Comparison of ENCODE assay signal across 14 cellular contexts in the genomic region with DNA sequence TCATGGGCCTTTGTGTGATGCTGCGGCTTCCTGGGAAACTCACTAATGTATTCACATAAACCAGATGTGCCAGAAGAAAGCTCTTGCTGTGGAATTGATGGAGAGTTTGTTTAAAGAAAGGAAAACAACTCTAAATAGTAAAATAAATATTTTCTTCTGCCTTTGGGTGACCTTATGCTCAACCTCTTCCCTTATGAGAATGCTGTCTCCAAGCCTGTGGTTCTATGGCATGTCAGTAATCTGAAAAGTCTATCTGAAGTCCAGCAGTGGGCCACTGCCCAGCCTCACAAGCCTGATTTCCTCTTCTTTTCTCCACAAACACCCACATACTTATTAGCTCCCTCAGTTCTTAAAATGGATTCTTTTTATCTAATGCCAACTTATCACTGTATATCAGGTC. TPM values are rescaled to one million over a fixed set of nuclear protein-coding genes. Genes with fewer than 3 reads are reported as not detected.
DNase-seq lines count a peak whose midpoint lies in the region; ATAC-seq, FAIRE-seq and TF ChIP-seq lines count a peak whose summit lies in the region.
"Had no signal": no experiment of that assay in that cellular context is flagged by ENCODE, and none has a peak within 500 bp of the region (broad histone marks: within the 10 kb centered on the region; RNA-seq: fewer than 3 reads in every experiment).

No MANE protein-coding gene starts in this region.

- no peaks in the 10 kb centered on the region for H3K27me3 Mint-ChIP-seq in astrocyte (ENCODE audit: low read depth, unreplicated experiment)
- H3K27me3 Mint-ChIP-seq: activated CD4-positive, alpha-beta T cell treated with anti-CD3 and anti-CD28 coated beads, Interleukin-2, amount 10 ng/mL, durations not matched to agents 7 days and 5 days; stimulated activated naive B cell treated with anti-CD40 and anti-IgM and Interleukin-4, amounts not matched to agents 10 μg/mL and 1 μg/mL and 100 μg/mL, for 72 hours had no signal

- peak; percentile 59 for FAIRE-seq in astrocyte (lab: Jason Lieb, UNC)
- FAIRE-seq in kidney (lab: Jason Lieb, UNC), result no peak
- FAIRE-seq: G401.6 had no signal

- H3K27ac ChIP-seq in astrocyte (ENCODE audit: low read depth, low read length), result peak overlapping the region; percentile 45
- H3K27ac ChIP-seq in kidney (ENCODE audit: low read depth in 2 of 2, low read length in 2 of 2), result peak overlapping the region; percentile 5 to 28
- no peak overlapping the region for H3K27ac ChIP-seq in spleen

- 92 to 100% (median 93%) methylated on average over 1 of the region's 1 CpG for WGBS in spleen, 5 donors

- H3K36me3 Mint-ChIP-seq in astrocyte (ENCODE audit: low read depth, unreplicated experiment), result no peaks in the 10 kb centered on the region
- H3K36me3 Mint-ChIP-seq in stimulated activated effector memory CD8-positive, alpha-beta T cell treated with anti-CD3 and anti-CD28 coated beads, Interleukin-12 subunit alpha, Interleukin-12 subunit beta, amount 100 ng/mL, for 72 hours, result no peaks in the 10 kb centered on the region
- H3K36me3 Mint-ChIP-seq: CD4-positive, CD25-positive, alpha-beta regulatory T cell; stimulated activated naive B cell treated with anti-CD40 and anti-IgM and Interleukin-4, amounts not matched to agents 10 μg/mL and 1 μg/mL and 100 μg/mL, for 72 hours had no signal

- H3K4me1 ChIP-seq in astrocyte (ENCODE audit: insufficient read depth, low read length), result peaks cover 42% of the 10 kb centered on the region
- H3K4me1 ChIP-seq in kidney (ENCODE audit: control insufficient read depth in 1 of 2, insufficient read depth in 1 of 2, low read depth in 1 of 2, low read length in 2 of 2), result peaks cover 13 to 43% of the 10 kb centered on the region in 2 donors
- no peaks in the 10 kb centered on the region for H3K4me1 ChIP-seq in spleen
- H3K4me1 ChIP-seq: breast epithelium had no signal

- no peak for ATAC-seq in stimulated activated effector memory CD8-positive, alpha-beta T cell treated with anti-CD3 and anti-CD28 coated beads, Interleukin-12 subunit alpha, Interleukin-12 subunit beta, amount 100 ng/mL, for 72 hours
- no peak for ATAC-seq in GM21515 (IDR thresholded peaks at IDR 0.05; ENCODE audit: unreplicated experiment)
- ATAC-seq: stimulated activated naive B cell treated with anti-CD40 and anti-IgM and Interleukin-4, amounts not matched to agents 10 μg/mL and 1 μg/mL and 100 μg/mL, for 72 hours had no signal

- TF ChIP-seq CTCF in astrocyte (IDR thresholded peaks at IDR 0.05; ENCODE audit: insufficient read depth, low read depth, low read length) (no peak), kidney (IDR thresholded peaks at IDR 0.05; ENCODE audit: borderline replicate concordance, extremely low read depth, insufficient read depth) (no peak), spleen (IDR thresholded peaks at IDR 0.05 in 8 of 11, conservative IDR thresholded peaks at IDR 0.05 in 3 of 11) (no peak)

- peaks cover 61% of the 10 kb centered on the region for H3K4me1 Mint-ChIP-seq in astrocyte (ENCODE audit: low read depth, unreplicated experiment)
- H3K4me1 Mint-ChIP-seq in stimulated activated effector memory CD8-positive, alpha-beta T cell treated with anti-CD3 and anti-CD28 coated beads, Interleukin-12 subunit alpha, Interleukin-12 subunit beta, amount 100 ng/mL, for 72 hours, result no peaks in the 10 kb centered on the region
- H3K4me1 Mint-ChIP-seq: activated CD4-positive, alpha-beta T cell treated with anti-CD3 and anti-CD28 coated beads, Interleukin-2, amount 10 ng/mL, durations not matched to agents 7 days and 5 days; stimulated activated naive B cell treated with anti-CD40 and anti-IgM and Interleukin-4, amounts not matched to agents 10 μg/mL and 1 μg/mL and 100 μg/mL, for 72 hours had no signal

- H3K9ac ChIP-seq in astrocyte (ENCODE audit: low read length), result no peak overlapping the region
- H3K9ac ChIP-seq in kidney (ENCODE audit: low read length in 2 of 2), result no peak overlapping the region

- H4K20me1 ChIP-seq in astrocyte (ENCODE audit: insufficient read depth, low read length), result no peaks in the 10 kb centered on the region

- no peaks in the 10 kb centered on the region for H3K79me2 ChIP-seq in astrocyte (ENCODE audit: insufficient read depth, low read length)

- DNase-seq in GM03348 (ENCODE audit: low spot score), result peak; percentile 43
- DNase-seq in astrocyte (ENCODE audit: low read depth), result peak; percentile 88
- no peak for DNase-seq in kidney
- DNase-seq in stimulated activated effector memory CD8-positive, alpha-beta T cell treated with anti-CD3 and anti-CD28 coated beads, Interleukin-12 subunit alpha, Interleukin-12 subunit beta, amount 100 ng/mL, for 72 hours (ENCODE audit: low spot score in 2 of 2), result no peak
- no peak for DNase-seq in islet precursor cell
- DNase-seq in spleen, result no peak
- no peak for DNase-seq in DMS153 treated with DMSO at 0.1 percent for 48 hours (lab: John Stamatoyannopoulos, UW; ENCODE audit: unreplicated experiment)
- DNase-seq: activated CD4-positive, alpha-beta T cell treated with anti-CD3 and anti-CD28 coated beads, Interleukin-2, amount 10 ng/mL, durations not matched to agents 7 days and 5 days; CD4-positive, CD25-positive, alpha-beta regulatory T cell; stimulated activated naive B cell treated with anti-CD40 and anti-IgM and Interleukin-4, amounts not matched to agents 10 μg/mL and 1 μg/mL and 100 μg/mL, for 72 hours had no signal

- intact Hi-C loops in kidney (cut with DNase I), result no loop called here
- intact Hi-C loops in spleen (cut with DNase I; ENCODE audit: low total_unique reads), result no loop called here

- H3K27me3 ChIP-seq in astrocyte (ENCODE audit: insufficient read depth, low read length) (no peaks in the 10 kb centered on the region), spleen (replicated peaks in 1 of 7) (no peaks in the 10 kb centered on the region)
- H3K27me3 ChIP-seq: breast epithelium had no signal

- H3K27ac Mint-ChIP-seq in astrocyte (ENCODE audit: unreplicated experiment), result peak overlapping the region; percentile 71
- H3K27ac Mint-ChIP-seq in stimulated activated effector memory CD8-positive, alpha-beta T cell treated with anti-CD3 and anti-CD28 coated beads, Interleukin-12 subunit alpha, Interleukin-12 subunit beta, amount 100 ng/mL, for 72 hours, result peak overlapping the region; percentile 4
- H3K27ac Mint-ChIP-seq: activated CD4-positive, alpha-beta T cell treated with anti-CD3 and anti-CD28 coated beads, Interleukin-2, amount 10 ng/mL, durations not matched to agents 7 days and 5 days; stimulated activated naive B cell treated with anti-CD40 and anti-IgM and Interleukin-4, amounts not matched to agents 10 μg/mL and 1 μg/mL and 100 μg/mL, for 72 hours; T-helper 1 cell treated with Interleukin-12 subunit alpha and Interleukin-12 subunit beta and Interleukin-4 antibody, amounts not matched to agents 30 μg/mL and 1 μg/mL, for 36 hours had no signal

- H3K4me3 Mint-ChIP-seq in astrocyte (ENCODE audit: unreplicated experiment), result no peak overlapping the region
- H3K4me3 Mint-ChIP-seq in stimulated activated effector memory CD8-positive, alpha-beta T cell treated with anti-CD3 and anti-CD28 coated beads, Interleukin-12 subunit alpha, Interleukin-12 subunit beta, amount 100 ng/mL, for 72 hours, result no peak overlapping the region
- H3K4me3 Mint-ChIP-seq: activated CD4-positive, alpha-beta T cell treated with anti-CD3 and anti-CD28 coated beads, Interleukin-2, amount 10 ng/mL, durations not matched to agents 7 days and 5 days; CD4-positive, CD25-positive, alpha-beta regulatory T cell; stimulated activated naive B cell treated with anti-CD40 and anti-IgM and Interleukin-4, amounts not matched to agents 10 μg/mL and 1 μg/mL and 100 μg/mL, for 72 hours; T-helper 1 cell treated with Interleukin-12 subunit alpha and Interleukin-12 subunit beta and Interleukin-4 antibody, amounts not matched to agents 30 μg/mL and 1 μg/mL, for 36 hours had no signal

- H3K4me2 ChIP-seq in astrocyte (ENCODE audit: low read length), result peak overlapping the region; percentile 33

- no peak overlapping the region for H2AFZ ChIP-seq in astrocyte (ENCODE audit: low read depth, low read length)

- H3K36me3 ChIP-seq in astrocyte (ENCODE audit: insufficient read depth, low read length) (no peaks in the 10 kb centered on the region), kidney (ENCODE audit: control insufficient read depth in 1 of 2, insufficient read depth in 2 of 2, low read length in 2 of 2) (no peaks in the 10 kb centered on the region), spleen (no peaks in the 10 kb centered on the region)
- H3K36me3 ChIP-seq: breast epithelium had no signal

- no peak overlapping the region for H3K4me3 ChIP-seq in astrocyte (ENCODE audit: insufficient read depth, low read depth, low read length)
- no peak overlapping the region for H3K4me3 ChIP-seq in kidney (ENCODE audit: low read length in 2 of 2)
- no peak overlapping the region for H3K4me3 ChIP-seq in spleen
- H3K4me3 ChIP-seq: breast epithelium had no signal

- H3K9me3 ChIP-seq in astrocyte (ENCODE audit: insufficient read depth, low read depth, low read length) (no peaks in the 10 kb centered on the region), kidney (ENCODE audit: control insufficient read depth in 1 of 2, low read length in 2 of 2) (no peaks in the 10 kb centered on the region), spleen (no peaks in the 10 kb centered on the region)
- H3K9me3 ChIP-seq: breast epithelium had no signal

- peaks cover 2% of the 10 kb centered on the region for H3K9me3 Mint-ChIP-seq in astrocyte (ENCODE audit: unreplicated experiment)
- no peaks in the 10 kb centered on the region for H3K9me3 Mint-ChIP-seq in stimulated activated effector memory CD8-positive, alpha-beta T cell treated with anti-CD3 and anti-CD28 coated beads, Interleukin-12 subunit alpha, Interleukin-12 subunit beta, amount 100 ng/mL, for 72 hours
- H3K9me3 Mint-ChIP-seq: activated CD4-positive, alpha-beta T cell treated with anti-CD3 and anti-CD28 coated beads, Interleukin-2, amount 10 ng/mL, durations not matched to agents 7 days and 5 days; stimulated activated naive B cell treated with anti-CD40 and anti-IgM and Interleukin-4, amounts not matched to agents 10 μg/mL and 1 μg/mL and 100 μg/mL, for 72 hours; T-helper 1 cell treated with Interleukin-12 subunit alpha and Interleukin-12 subunit beta and Interleukin-4 antibody, amounts not matched to agents 30 μg/mL and 1 μg/mL, for 36 hours had no signal

- TF ChIP-seq POLR2A in spleen (IDR thresholded peaks at IDR 0.05), result no peak

RNA-seq across cellular contexts. Expression of a gene that starts 49.9 kb away (rescaled TPM):
- 170 and 171 TPM in 2 replicates for total RNA-seq in astrocyte
- 85.6 TPM for total RNA-seq in kidney
- 28.0 TPM for polyA plus RNA-seq in kidney (ENCODE audit: insufficient read depth, low read depth, low replicate concordance)
- 10 to 100 TPM; 28.3 to 78.6 (median 50.9) TPM for total RNA-seq in spleen
- polyA plus RNA-seq in spleen, result 10 to 100 TPM in 2 of 3 donors, 1 to 10 TPM in 1; 4.7 to 18.8 (median 13.4) TPM

Comparison
In these comparisons a context has a peak if more than half of its experiments do, and no peak if none do; other contexts are left out.
1. DNase-seq: peak in GM03348 (single experiment) and astrocyte (single experiment); none in kidney (single experiment), stimulated activated effector memory CD8-positive, alpha-beta T cell treated with anti-CD3 and anti-CD28 coated beads, Interleukin-12 subunit alpha, Interleukin-12 subunit beta, amount 100 ng/mL, for 72 hours (0 of 2), islet precursor cell (single experiment), spleen (single experiment) and DMS153 treated with DMSO at 0.1 percent for 48 hours (single experiment).
2. H3K27ac ChIP-seq: peak in astrocyte (single experiment) and kidney (2 of 2); none in spleen (0 of 8).